In genomic region chr6:112690497-112691202, GRCh38 we compare ENCODE assay signal across 11 cellular contexts.
DNase-seq lines count a peak whose midpoint lies in the region; ATAC-seq and TF ChIP-seq lines count a peak whose summit lies in the region.
"Had no signal": no experiment of that assay in that cellular context is flagged by ENCODE, and none has a peak within 500 bp of the region (broad histone marks: within the 10 kb centered on the region; RNA-seq: fewer than 3 reads in every experiment).

No MANE protein-coding gene starts in this region.

- peaks cover 2% of the 10 kb centered on the region for H3K36me3 Mint-ChIP-seq in neural progenitor cell

- H3K4me3 Mint-ChIP-seq in neural progenitor cell: no peak overlapping the region
- H3K4me3 Mint-ChIP-seq: activated T-cell treated with anti-CD3 and anti-CD28 coated beads, Interleukin-2, amount 50 U/mL, for 24 hours; central memory CD8-positive, alpha-beta T cell had no signal

- no peaks in the 10 kb centered on the region for H3K27me3 ChIP-seq in neural progenitor cell
- H3K27me3 ChIP-seq: heart right ventricle had no signal

- peak overlapping the region; percentile 31 for H3K27ac ChIP-seq in cingulate gyrus (ENCODE audit: low read depth, low read length)
- no peak overlapping the region for H3K27ac ChIP-seq in neural progenitor cell

- H3K4me1 ChIP-seq in neural progenitor cell: peaks cover 15% of the 10 kb centered on the region

- ATAC-seq in HG03045 (IDR thresholded peaks at IDR 0.05; ENCODE audit: unreplicated experiment): no peak

- H3K27me3 Mint-ChIP-seq in neural progenitor cell (ENCODE audit: insufficient read depth, low read depth): peaks cover 6% of the 10 kb centered on the region
- H3K27me3 Mint-ChIP-seq: activated T-cell treated with anti-CD3 and anti-CD28 coated beads, Interleukin-2, amount 50 U/mL, for 24 hours; central memory CD8-positive, alpha-beta T cell had no signal

- H3K4me1 Mint-ChIP-seq in neural progenitor cell: peaks cover 11% of the 10 kb centered on the region
- H3K4me1 Mint-ChIP-seq: central memory CD8-positive, alpha-beta T cell had no signal

- no peaks in the 10 kb centered on the region for H4K20me1 ChIP-seq in neural progenitor cell (ENCODE audit: low read depth)

- no peak overlapping the region for H3K4me3 ChIP-seq in neural progenitor cell
- H3K4me3 ChIP-seq: heart right ventricle had no signal

- no peak for TF ChIP-seq CTCF in neural progenitor cell (IDR thresholded peaks at IDR 0.05)

- peak overlapping the region; percentile 7 for H2AFZ ChIP-seq in neural progenitor cell (replicated peaks)

- H3K79me2 ChIP-seq in neural progenitor cell (ENCODE audit: low read depth): no peaks in the 10 kb centered on the region

- H3K36me3 ChIP-seq in neural progenitor cell: no peaks in the 10 kb centered on the region
- H3K36me3 ChIP-seq: heart right ventricle had no signal

- H3K27ac Mint-ChIP-seq in neural progenitor cell: no peak overlapping the region
- H3K27ac Mint-ChIP-seq: activated T-cell treated with anti-CD3 and anti-CD28 coated beads, Interleukin-2, amount 50 U/mL, for 24 hours had no signal

- DNase-seq in GM04503 (ENCODE audit: low read depth) (peak; percentile 57), NCI-H524 treated with DMSO at 0.1 percent for 48 hours (lab: John Stamatoyannopoulos, UW) (peak; percentile 42), neural progenitor cell (ENCODE audit: low spot score) (no peak), NOMO-1 (lab: John Stamatoyannopoulos, UW; ENCODE audit: unreplicated experiment in 2 of 2) (no peak), DMS114 treated with DMSO at 0.1 percent for 48 hours (lab: John Stamatoyannopoulos, UW; ENCODE audit: unreplicated experiment) (no peak)
- DNase-seq: activated T-cell treated with anti-CD3 and anti-CD28 coated beads, Interleukin-2, amount 50 U/mL, for 24 hours; substantia nigra had no signal

- H3K9me3 Mint-ChIP-seq in neural progenitor cell: peaks cover 11% of the 10 kb centered on the region
- H3K9me3 Mint-ChIP-seq: activated T-cell treated with anti-CD3 and anti-CD28 coated beads, Interleukin-2, amount 50 U/mL, for 24 hours; central memory CD8-positive, alpha-beta T cell had no signal

- H3F3A ChIP-seq in neural progenitor cell (ENCODE audit: low read depth): no peaks in the 10 kb centered on the region

- no peak overlapping the region for H3K4me2 ChIP-seq in neural progenitor cell

- H3K9ac ChIP-seq in neural progenitor cell: no peak overlapping the region

- no peaks in the 10 kb centered on the region for H3K9me3 ChIP-seq in neural progenitor cell (ENCODE audit: low read depth)
- H3K9me3 ChIP-seq: heart right ventricle had no signal

Comparison
In these comparisons a context has a peak if more than half of its experiments do, and no peak if none do; other contexts are left out.
1. DNase-seq: peak in GM04503 (single experiment) and NCI-H524 treated with DMSO at 0.1 percent for 48 hours (single experiment); none in neural progenitor cell (single experiment), NOMO-1 (0 of 2) and DMS114 treated with DMSO at 0.1 percent for 48 hours (single experiment).